In the genomic region with DNA sequence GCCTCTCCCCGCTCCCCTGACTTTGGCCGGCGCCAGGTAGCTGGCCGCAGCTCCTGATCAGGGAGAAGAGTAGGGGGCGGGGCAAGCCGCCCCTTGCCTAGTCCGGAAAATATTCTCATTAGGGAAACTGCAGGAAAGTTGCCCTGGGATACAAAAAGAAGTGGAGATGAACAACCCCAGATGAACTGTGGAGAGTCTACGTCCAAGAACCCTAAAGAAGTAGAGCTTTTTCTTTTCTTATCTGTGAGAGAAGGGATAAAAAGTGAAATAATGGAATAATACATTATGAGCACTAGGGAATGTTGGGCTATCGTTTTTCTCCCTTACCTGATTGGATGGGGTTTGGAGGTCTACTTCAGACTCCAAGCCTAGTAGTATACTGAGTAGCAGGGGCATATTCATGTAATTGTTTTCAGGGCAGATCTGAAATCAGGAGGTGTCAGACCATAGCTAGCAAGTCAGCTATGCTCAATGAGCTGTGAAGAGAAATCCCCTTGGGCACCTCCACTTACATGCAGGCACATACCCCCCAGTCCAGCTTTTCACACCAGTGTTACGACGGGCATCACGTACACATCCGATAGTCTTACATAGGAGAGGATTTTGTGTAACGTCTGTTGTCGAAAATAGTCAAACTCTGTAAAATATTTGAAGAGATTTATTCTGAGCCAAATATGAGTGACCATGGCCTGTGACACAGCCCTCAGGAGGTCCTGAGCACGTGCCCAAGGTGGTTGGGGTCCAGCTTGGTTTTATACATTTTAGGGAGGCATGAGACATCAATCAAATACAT, we compare ENCODE assay signal across 8 cellular contexts.
DNase-seq lines count a peak whose midpoint lies in the region; ATAC-seq and TF ChIP-seq lines count a peak whose summit lies in the region.

No MANE protein-coding gene starts in this region.

- peaks cover 13% of the 10 kb centered on the region for H3K4me1 ChIP-seq in iPS-15b (ENCODE audit: control insufficient read depth, insufficient read depth, low read length)

- H3K4me3 ChIP-seq in WERI-Rb-1 (ENCODE audit: low read depth, low read length) (peak overlapping the region; percentile 47), iPS-15b (ENCODE audit: low read depth, low read length) (peak overlapping the region; percentile 42)

- no peaks in the 10 kb centered on the region for H3K27me3 Mint-ChIP-seq in stimulated activated naive B cell treated with anti-CD40 and anti-IgM and Interleukin-4, amounts not matched to agents 10 μg/mL and 1 μg/mL and 100 μg/mL, for 72 hours

- H3K4me3 Mint-ChIP-seq in stimulated activated naive B cell treated with anti-CD40 and anti-IgM and Interleukin-4, amounts not matched to agents 10 μg/mL and 1 μg/mL and 100 μg/mL, for 72 hours: peak overlapping the region in 1 of 2 donors; percentile 89

- peak; percentile 23 for ATAC-seq in HG03060 (IDR thresholded peaks at IDR 0.05; ENCODE audit: low read depth, unreplicated experiment)
- peak in 1 of 2 donors; percentile 24 for ATAC-seq in stimulated activated naive B cell treated with anti-CD40 and anti-IgM and Interleukin-4, amounts not matched to agents 10 μg/mL and 1 μg/mL and 100 μg/mL, for 72 hours (replicated peaks)

- no peak overlapping the region for H3K9ac ChIP-seq in iPS-15b (ENCODE audit: low read depth, low read length)

- no peak for TF ChIP-seq CTCF in WERI-Rb-1 (IDR thresholded peaks at IDR 0.05; ENCODE audit: low read depth, low read length)

- H3K9me3 Mint-ChIP-seq in stimulated activated naive B cell treated with anti-CD40 and anti-IgM and Interleukin-4, amounts not matched to agents 10 μg/mL and 1 μg/mL and 100 μg/mL, for 72 hours: peaks cover 0 to 3% of the 10 kb centered on the region in 2 donors

- H3K27me3 ChIP-seq in WERI-Rb-1 (ENCODE audit: insufficient read depth, low read depth, severe bottlenecking) (no peaks in the 10 kb centered on the region), iPS-15b (ENCODE audit: control insufficient read depth, insufficient read depth, low read length) (peaks cover 13% of the 10 kb centered on the region)

- peaks cover 11 to 24% of the 10 kb centered on the region in 2 donors for H3K36me3 Mint-ChIP-seq in stimulated activated naive B cell treated with anti-CD40 and anti-IgM and Interleukin-4, amounts not matched to agents 10 μg/mL and 1 μg/mL and 100 μg/mL, for 72 hours

- peak overlapping the region; percentile 82 for H3K27ac ChIP-seq in WERI-Rb-1

- DNase-seq in SHP77 treated with DMSO at 0.1 percent for 48 hours (lab: John Stamatoyannopoulos, UW): peak; percentile 41
- DNase-seq in SHP77 (lab: John Stamatoyannopoulos, UW): no peak
- no peak for DNase-seq in WERI-Rb-1
- DNase-seq in stimulated activated naive B cell treated with anti-CD40 and anti-IgM and Interleukin-4, amounts not matched to agents 10 μg/mL and 1 μg/mL and 100 μg/mL, for 72 hours: peak; percentile 51
- DNase-seq in NCI-H1436 treated with DMSO at 0.1 percent for 48 hours (lab: John Stamatoyannopoulos, UW): no peak
- no peak for DNase-seq in putamen (ENCODE audit: low spot score)

- H3K36me3 ChIP-seq in WERI-Rb-1 (no peaks in the 10 kb centered on the region), iPS-15b (ENCODE audit: control insufficient read depth, insufficient read depth, low read length) (peaks cover 6% of the 10 kb centered on the region)

- H3K4me1 Mint-ChIP-seq in stimulated activated naive B cell treated with anti-CD40 and anti-IgM and Interleukin-4, amounts not matched to agents 10 μg/mL and 1 μg/mL and 100 μg/mL, for 72 hours: peaks cover 25 to 38% of the 10 kb centered on the region in 2 donors

- H3K9me3 ChIP-seq in WERI-Rb-1 (ENCODE audit: severe bottlenecking) (no peaks in the 10 kb centered on the region), iPS-15b (ENCODE audit: control insufficient read depth, insufficient read depth, low read length) (no peaks in the 10 kb centered on the region)

- peak overlapping the region; percentile 98 for H3K27ac Mint-ChIP-seq in stimulated activated naive B cell treated with anti-CD40 and anti-IgM and Interleukin-4, amounts not matched to agents 10 μg/mL and 1 μg/mL and 100 μg/mL, for 72 hours

Comparison
In these comparisons a context has a peak if more than half of its experiments do, and no peak if none do; other contexts are left out.
1. DNase-seq: peak in SHP77 treated with DMSO at 0.1 percent for 48 hours (single experiment) and stimulated activated naive B cell treated with anti-CD40 and anti-IgM and Interleukin-4, amounts not matched to agents 10 μg/mL and 1 μg/mL and 100 μg/mL, for 72 hours (single experiment); none in SHP77 (0 of 2), WERI-Rb-1 (single experiment), NCI-H1436 treated with DMSO at 0.1 percent for 48 hours (single experiment) and putamen (single experiment).